1 cellular context compared by ENCODE assay signal in the genomic region with DNA sequence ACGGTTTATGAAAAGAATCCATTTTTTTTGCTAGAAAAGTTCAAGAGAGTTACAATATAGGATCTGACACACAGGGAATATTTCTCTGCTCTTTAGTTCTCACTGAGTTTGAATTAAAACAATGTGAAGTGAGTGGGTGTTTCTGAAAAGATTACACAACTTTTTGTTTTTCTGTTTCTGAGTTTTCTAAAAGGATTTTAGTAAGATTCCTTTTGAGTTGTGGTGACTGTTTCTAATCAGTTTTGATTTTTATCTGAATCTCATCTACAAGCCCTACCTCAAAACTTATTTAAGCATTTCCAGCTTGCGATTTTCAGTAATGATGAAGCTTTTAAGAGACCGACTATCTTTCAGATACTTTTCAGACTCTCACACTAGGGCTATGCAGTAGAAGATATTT.
TF ChIP-seq lines count a peak whose summit lies in the region.

No MANE protein-coding gene starts in this region.

TF ChIP-seq in GM23338, 12 proteins besides CTCF, POLR2A, EP300 and RAD21 (continued from another document):
- TF ChIP-seq, protein P1, sequence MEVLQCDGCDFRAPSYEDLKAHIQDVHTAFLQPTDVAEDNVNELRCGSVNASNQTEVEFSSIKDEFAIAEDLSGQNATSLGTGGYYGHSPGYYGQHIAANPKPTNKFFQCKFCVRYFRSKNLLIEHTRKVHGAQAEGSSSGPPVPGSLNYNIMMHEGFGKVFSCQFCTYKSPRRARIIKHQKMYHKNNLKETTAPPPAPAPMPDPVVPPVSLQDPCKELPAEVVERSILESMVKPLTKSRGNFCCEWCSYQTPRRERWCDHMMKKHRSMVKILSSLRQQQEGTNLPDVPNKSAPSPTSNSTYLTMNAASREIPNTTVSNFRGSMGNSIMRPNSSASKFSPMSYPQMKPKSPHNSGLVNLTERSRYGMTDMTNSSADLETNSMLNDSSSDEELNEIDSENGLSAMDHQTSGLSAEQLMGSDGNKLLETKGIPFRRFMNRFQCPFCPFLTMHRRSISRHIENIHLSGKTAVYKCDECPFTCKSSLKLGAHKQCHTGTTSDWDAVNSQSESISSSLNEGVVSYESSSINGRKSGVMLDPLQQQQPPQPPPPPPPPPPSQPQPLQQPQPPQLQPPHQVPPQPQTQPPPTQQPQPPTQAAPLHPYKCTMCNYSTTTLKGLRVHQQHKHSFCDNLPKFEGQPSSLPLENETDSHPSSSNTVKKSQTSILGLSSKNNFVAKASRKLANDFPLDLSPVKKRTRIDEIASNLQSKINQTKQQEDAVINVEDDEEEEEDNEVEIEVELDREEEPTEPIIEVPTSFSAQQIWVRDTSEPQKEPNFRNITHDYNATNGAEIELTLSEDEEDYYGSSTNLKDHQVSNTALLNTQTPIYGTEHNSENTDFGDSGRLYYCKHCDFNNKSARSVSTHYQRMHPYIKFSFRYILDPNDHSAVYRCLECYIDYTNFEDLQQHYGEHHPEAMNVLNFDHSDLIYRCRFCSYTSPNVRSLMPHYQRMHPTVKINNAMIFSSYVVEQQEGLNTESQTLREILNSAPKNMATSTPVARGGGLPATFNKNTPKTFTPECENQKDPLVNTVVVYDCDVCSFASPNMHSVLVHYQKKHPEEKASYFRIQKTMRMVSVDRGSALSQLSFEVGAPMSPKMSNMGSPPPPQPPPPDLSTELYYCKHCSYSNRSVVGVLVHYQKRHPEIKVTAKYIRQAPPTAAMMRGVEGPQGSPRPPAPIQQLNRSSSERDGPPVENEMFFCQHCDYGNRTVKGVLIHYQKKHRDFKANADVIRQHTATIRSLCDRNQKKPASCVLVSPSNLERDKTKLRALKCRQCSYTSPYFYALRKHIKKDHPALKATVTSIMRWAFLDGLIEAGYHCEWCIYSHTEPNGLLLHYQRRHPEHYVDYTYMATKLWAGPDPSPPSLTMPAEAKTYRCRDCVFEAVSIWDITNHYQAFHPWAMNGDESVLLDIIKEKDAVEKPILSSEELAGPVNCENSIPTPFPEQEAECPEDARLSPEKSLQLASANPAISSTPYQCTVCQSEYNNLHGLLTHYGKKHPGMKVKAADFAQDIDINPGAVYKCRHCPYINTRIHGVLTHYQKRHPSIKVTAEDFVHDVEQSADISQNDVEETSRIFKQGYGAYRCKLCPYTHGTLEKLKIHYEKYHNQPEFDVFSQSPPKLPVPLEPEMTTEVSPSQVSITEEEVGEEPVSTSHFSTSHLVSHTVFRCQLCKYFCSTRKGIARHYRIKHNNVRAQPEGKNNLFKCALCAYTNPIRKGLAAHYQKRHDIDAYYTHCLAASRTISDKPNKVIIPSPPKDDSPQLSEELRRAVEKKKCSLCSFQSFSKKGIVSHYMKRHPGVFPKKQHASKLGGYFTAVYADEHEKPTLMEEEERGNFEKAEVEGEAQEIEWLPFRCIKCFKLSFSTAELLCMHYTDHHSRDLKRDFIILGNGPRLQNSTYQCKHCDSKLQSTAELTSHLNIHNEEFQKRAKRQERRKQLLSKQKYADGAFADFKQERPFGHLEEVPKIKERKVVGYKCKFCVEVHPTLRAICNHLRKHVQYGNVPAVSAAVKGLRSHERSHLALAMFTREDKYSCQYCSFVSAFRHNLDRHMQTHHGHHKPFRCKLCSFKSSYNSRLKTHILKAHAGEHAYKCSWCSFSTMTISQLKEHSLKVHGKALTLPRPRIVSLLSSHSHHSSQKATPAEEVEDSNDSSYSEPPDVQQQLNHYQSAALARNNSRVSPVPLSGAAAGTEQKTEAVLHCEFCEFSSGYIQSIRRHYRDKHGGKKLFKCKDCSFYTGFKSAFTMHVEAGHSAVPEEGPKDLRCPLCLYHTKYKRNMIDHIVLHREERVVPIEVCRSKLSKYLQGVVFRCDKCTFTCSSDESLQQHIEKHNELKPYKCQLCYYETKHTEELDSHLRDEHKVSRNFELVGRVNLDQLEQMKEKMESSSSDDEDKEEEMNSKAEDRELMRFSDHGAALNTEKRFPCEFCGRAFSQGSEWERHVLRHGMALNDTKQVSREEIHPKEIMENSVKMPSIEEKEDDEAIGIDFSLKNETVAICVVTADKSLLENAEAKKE (CRISPR knock-in tag; IDR thresholded peaks at IDR 0.05) = no peak
- TF ChIP-seq JUNB (IDR thresholded peaks at IDR 0.05; ENCODE audit: unreplicated experiment) (no peak), STAT1 (IDR thresholded peaks at IDR 0.05; ENCODE audit: unreplicated experiment) (no peak), NANOG (IDR thresholded peaks at IDR 0.05; ENCODE audit: borderline replicate concordance) (no peak), ZNF114 (CRISPR knock-in tag; IDR thresholded peaks at IDR 0.05) (no peak), ZNF331 (CRISPR knock-in tag; IDR thresholded peaks at IDR 0.05; ENCODE audit: low read depth) (no peak), EZH2phosphoT487 (IDR thresholded peaks at IDR 0.05; ENCODE audit: unreplicated experiment) (no peak), CREB1 (CRISPR knock-in tag; IDR thresholded peaks at IDR 0.05; ENCODE audit: low read depth) (no peak)
- TF ChIP-seq, protein P2, sequence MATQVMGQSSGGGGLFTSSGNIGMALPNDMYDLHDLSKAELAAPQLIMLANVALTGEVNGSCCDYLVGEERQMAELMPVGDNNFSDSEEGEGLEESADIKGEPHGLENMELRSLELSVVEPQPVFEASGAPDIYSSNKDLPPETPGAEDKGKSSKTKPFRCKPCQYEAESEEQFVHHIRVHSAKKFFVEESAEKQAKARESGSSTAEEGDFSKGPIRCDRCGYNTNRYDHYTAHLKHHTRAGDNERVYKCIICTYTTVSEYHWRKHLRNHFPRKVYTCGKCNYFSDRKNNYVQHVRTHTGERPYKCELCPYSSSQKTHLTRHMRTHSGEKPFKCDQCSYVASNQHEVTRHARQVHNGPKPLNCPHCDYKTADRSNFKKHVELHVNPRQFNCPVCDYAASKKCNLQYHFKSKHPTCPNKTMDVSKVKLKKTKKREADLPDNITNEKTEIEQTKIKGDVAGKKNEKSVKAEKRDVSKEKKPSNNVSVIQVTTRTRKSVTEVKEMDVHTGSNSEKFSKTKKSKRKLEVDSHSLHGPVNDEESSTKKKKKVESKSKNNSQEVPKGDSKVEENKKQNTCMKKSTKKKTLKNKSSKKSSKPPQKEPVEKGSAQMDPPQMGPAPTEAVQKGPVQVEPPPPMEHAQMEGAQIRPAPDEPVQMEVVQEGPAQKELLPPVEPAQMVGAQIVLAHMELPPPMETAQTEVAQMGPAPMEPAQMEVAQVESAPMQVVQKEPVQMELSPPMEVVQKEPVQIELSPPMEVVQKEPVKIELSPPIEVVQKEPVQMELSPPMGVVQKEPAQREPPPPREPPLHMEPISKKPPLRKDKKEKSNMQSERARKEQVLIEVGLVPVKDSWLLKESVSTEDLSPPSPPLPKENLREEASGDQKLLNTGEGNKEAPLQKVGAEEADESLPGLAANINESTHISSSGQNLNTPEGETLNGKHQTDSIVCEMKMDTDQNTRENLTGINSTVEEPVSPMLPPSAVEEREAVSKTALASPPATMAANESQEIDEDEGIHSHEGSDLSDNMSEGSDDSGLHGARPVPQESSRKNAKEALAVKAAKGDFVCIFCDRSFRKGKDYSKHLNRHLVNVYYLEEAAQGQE (IDR thresholded peaks at IDR 0.05; ENCODE audit: unreplicated experiment) = no peak
- TF ChIP-seq, protein P3, sequence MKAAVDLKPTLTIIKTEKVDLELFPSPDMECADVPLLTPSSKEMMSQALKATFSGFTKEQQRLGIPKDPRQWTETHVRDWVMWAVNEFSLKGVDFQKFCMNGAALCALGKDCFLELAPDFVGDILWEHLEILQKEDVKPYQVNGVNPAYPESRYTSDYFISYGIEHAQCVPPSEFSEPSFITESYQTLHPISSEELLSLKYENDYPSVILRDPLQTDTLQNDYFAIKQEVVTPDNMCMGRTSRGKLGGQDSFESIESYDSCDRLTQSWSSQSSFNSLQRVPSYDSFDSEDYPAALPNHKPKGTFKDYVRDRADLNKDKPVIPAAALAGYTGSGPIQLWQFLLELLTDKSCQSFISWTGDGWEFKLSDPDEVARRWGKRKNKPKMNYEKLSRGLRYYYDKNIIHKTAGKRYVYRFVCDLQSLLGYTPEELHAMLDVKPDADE (IDR thresholded peaks at IDR 0.05) = no peak
TF ChIP-seq in GM23338: peak in this region for 0.
